20 cellular contexts compared by ENCODE assay signal in the genomic region with DNA sequence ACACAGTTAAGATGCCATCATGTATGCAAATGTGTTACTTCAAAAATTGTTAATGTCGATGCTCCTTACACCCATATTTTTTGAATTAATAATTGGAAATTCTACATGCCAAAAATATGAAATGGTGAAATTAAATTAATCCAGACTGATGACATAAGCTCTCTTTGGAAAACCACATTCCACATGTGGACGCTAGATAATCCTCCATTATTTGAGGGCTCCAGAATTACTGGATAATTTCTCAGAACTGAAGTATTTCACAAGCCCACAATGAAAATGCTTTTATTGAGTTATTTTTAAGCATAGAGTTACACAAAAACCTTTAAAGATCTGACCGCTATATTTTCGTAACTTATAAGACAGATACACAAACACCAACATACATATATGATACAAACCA. TPM values are rescaled to one million over a fixed set of nuclear protein-coding genes. Genes with fewer than 3 reads are reported as not detected.
DNase-seq lines count a peak whose midpoint lies in the region; ATAC-seq and TF ChIP-seq lines count a peak whose summit lies in the region.
"Had no signal": no experiment of that assay in that cellular context is flagged by ENCODE, and none has a peak within 500 bp of the region (broad histone marks: within the 10 kb centered on the region; RNA-seq: fewer than 3 reads in every experiment).

No MANE protein-coding gene starts in this region.

- peaks cover 23 to 29% of the 10 kb centered on the region in 2 experiments for H3K36me3 ChIP-seq in SK-N-SH (replicated peaks in 1 of 2; ENCODE audit: control insufficient read depth in 1 of 2, insufficient read depth in 2 of 2, low read length in 1 of 2)

- H3K4me2 ChIP-seq in SK-N-SH = no peak overlapping the region
- H3K4me2 ChIP-seq: BLaER1, GM23338 had no signal

- POLR2A ChIA-PET in SK-N-SH (lab: Yijun Ruan, JAX) = no interaction called here

- H3K9me2 ChIP-seq in SK-N-SH = no peaks in the 10 kb centered on the region

- H2AFZ ChIP-seq in SK-N-SH (ENCODE audit: low read depth) = no peak overlapping the region
- H2AFZ ChIP-seq: GM23338 had no signal

- H3K4me1 ChIP-seq in SK-N-SH (ENCODE audit: control insufficient read depth in 1 of 2, insufficient read depth in 2 of 2, low read depth in 1 of 2, low read length in 1 of 2) = peaks cover 0 to 22% of the 10 kb centered on the region in 2 experiments; a peak in 2 of 4 replicates
- H3K4me1 ChIP-seq: BLaER1, Caco-2 had no signal

- H3K27me3 ChIP-seq in SK-N-SH (ENCODE audit: insufficient read depth) = no peaks in the 10 kb centered on the region
- H3K27me3 ChIP-seq: BLaER1 had no signal

- peaks cover 3% of the 10 kb centered on the region for H3F3A ChIP-seq in SK-N-SH (replicated peaks; ENCODE audit: insufficient read depth)

- H3K4me3 ChIP-seq in SK-N-SH (ENCODE audit: low read depth in 2 of 2, low read length in 1 of 2) = no peak overlapping the region
- H3K4me3 ChIP-seq: BLaER1, GM12878, GM23338 had no signal

- no peaks in the 10 kb centered on the region for H3K79me2 ChIP-seq in SK-N-SH (ENCODE audit: insufficient read depth)

- H3K27ac ChIP-seq in SK-N-SH (ENCODE audit: low read depth in 2 of 2, low read length in 1 of 2) = no peak overlapping the region
- H3K27ac ChIP-seq: 22Rv1, BLaER1, C4-2B had no signal

- no peak for TF ChIP-seq RAD21 in SK-N-SH (IDR thresholded peaks at IDR 0.05; ENCODE audit: low read length)

- DNase-seq in SK-N-SH (no peak), MV-4-11 (lab: John Stamatoyannopoulos, UW) (peak; percentile 3), amniotic epithelial cell (ENCODE audit: low read depth) (peak; percentile 59), left colon (no peak), cerebellar cortex (ENCODE audit: low spot score) (no peak), kidney glomerular epithelial cell (lab: John Stamatoyannopoulos, UW) (no peak), epidermal melanocyte (ENCODE audit: insufficient read length, low spot score) (no peak)
- DNase-seq: Caco-2; CD4-positive, CD25-positive, alpha-beta regulatory T cell; CD8-positive, alpha-beta T cell; DMS153; DND-41; H9 had no signal

- CTCF ChIA-PET in SK-N-SH (lab: Yijun Ruan, JAX) = interaction anchor here (1.7 kb wide), 1 partner anchor 290 kb away, joined by 4 read pairs; no protein-coding TSS in a partner anchor

- no peak overlapping the region for H3K9ac ChIP-seq in SK-N-SH
- H3K9ac ChIP-seq: BLaER1 had no signal

- ATAC-seq in SK-N-SH treated with all-trans-retinoic acid at 6 μM for 48 hours (no peak), left colon (no peak)
- ATAC-seq: CD8-positive, alpha-beta T cell; GM12878; GM23338; HCT116 had no signal

- H3K9me3 ChIP-seq in SK-N-SH = no peaks in the 10 kb centered on the region
- H3K9me3 ChIP-seq: BLaER1, Caco-2 had no signal

- no peaks in the 10 kb centered on the region for H4K20me1 ChIP-seq in SK-N-SH (ENCODE audit: insufficient read depth)

- 69% methylated on average over 4 of the region's 4 CpGs for WGBS in SK-N-SH (ENCODE audit: low lambda C conversion rate)

- intact Hi-C loops in left colon (cut with DNase I, micrococcal nuclease) = no loop called here

- no peak for TF ChIP-seq CTCF in SK-N-SH (IDR thresholded peaks at IDR 0.05)

- no peak for TF ChIP-seq EP300 in SK-N-SH (IDR thresholded peaks at IDR 0.05; ENCODE audit: borderline replicate concordance in 1 of 2, low read depth in 1 of 2, low read length in 1 of 2)

TF ChIP-seq in SK-N-SH treated with all-trans-retinoic acid at 6 μM for 48 hours, 23 proteins besides CTCF, POLR2A, EP300 and RAD21:
- TF ChIP-seq POU6F1 (CRISPR knock-in tag; IDR thresholded peaks at IDR 0.05; ENCODE audit: borderline replicate concordance, low read depth) (no peak), ISL1 (CRISPR knock-in tag; IDR thresholded peaks at IDR 0.05) (peak; percentile 60), ZNF8 (CRISPR knock-in tag; IDR thresholded peaks at IDR 0.05) (no peak)

TF ChIP-seq in SK-N-SH, 30 proteins besides CTCF, POLR2A, EP300 and RAD21:
- TF ChIP-seq TCF12 (IDR thresholded peaks at IDR 0.05) = no peak
- no peak for TF ChIP-seq REST (IDR thresholded peaks at IDR 0.05; ENCODE audit: low read depth, low read length)
- no peak for TF ChIP-seq ELF1 (IDR thresholded peaks at IDR 0.05)
- no peak for TF ChIP-seq NRF1 (IDR thresholded peaks at IDR 0.05; ENCODE audit: low read depth, low read length)
- no peak for TF ChIP-seq JUND (IDR thresholded peaks at IDR 0.05)
- TF ChIP-seq GATA2 (CRISPR knock-in tag; IDR thresholded peaks at IDR 0.05) = no peak

RNA-seq across cellular contexts. Expression of gene FARSB, which starts 47.8 kb away (rescaled TPM):
- 15.4 and 19.1 TPM in 2 replicates for polyA plus RNA-seq in SK-N-SH (2012; rRNA removed)
- polyA plus RNA-seq in SK-N-SH (2012; cell fraction: cytosol; rRNA removed) = 20.9 and 22.4 TPM in 2 replicates
- polyA plus RNA-seq in SK-N-SH (2012; cell fraction: nucleus; rRNA removed) = 8.6 and 14.9 TPM in 2 replicates
- 10 to 100 TPM; 19.2 to 27.3 TPM for total RNA-seq in left colon

Comparison
In these comparisons a context has a peak if more than half of its experiments do, and no peak if none do; other contexts are left out.
1. DNase-seq: peak in MV-4-11 (single experiment) and amniotic epithelial cell (single experiment); none in SK-N-SH (single experiment), left colon (0 of 2), cerebellar cortex (single experiment), kidney glomerular epithelial cell (single experiment) and epidermal melanocyte (single experiment).